ENCODE assay signal across 1 cellular context in the genomic region with DNA sequence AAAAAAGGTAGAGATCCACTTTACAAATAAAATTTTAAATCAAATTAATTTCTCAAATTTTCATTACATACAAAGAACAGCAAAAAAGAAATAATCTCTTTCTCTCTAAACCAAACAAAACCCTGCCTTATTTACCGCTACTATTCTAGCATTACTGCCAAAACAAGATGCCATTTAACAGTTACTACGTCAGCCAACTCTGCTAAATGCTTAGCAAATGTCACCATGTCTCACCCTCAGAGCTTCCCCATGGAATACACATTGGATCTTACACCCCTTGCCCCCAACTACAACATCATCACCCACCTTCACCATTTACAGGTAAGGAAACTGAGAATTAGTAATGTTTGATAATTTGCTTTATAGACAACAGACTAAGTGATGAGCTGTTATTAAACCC.
TF ChIP-seq lines count a peak whose summit lies in the region.

No MANE protein-coding gene starts in this region.

TF ChIP-seq in GM23338, 12 proteins besides CTCF, POLR2A, EP300 and RAD21 (continued from another document):
- TF ChIP-seq, protein P1, sequence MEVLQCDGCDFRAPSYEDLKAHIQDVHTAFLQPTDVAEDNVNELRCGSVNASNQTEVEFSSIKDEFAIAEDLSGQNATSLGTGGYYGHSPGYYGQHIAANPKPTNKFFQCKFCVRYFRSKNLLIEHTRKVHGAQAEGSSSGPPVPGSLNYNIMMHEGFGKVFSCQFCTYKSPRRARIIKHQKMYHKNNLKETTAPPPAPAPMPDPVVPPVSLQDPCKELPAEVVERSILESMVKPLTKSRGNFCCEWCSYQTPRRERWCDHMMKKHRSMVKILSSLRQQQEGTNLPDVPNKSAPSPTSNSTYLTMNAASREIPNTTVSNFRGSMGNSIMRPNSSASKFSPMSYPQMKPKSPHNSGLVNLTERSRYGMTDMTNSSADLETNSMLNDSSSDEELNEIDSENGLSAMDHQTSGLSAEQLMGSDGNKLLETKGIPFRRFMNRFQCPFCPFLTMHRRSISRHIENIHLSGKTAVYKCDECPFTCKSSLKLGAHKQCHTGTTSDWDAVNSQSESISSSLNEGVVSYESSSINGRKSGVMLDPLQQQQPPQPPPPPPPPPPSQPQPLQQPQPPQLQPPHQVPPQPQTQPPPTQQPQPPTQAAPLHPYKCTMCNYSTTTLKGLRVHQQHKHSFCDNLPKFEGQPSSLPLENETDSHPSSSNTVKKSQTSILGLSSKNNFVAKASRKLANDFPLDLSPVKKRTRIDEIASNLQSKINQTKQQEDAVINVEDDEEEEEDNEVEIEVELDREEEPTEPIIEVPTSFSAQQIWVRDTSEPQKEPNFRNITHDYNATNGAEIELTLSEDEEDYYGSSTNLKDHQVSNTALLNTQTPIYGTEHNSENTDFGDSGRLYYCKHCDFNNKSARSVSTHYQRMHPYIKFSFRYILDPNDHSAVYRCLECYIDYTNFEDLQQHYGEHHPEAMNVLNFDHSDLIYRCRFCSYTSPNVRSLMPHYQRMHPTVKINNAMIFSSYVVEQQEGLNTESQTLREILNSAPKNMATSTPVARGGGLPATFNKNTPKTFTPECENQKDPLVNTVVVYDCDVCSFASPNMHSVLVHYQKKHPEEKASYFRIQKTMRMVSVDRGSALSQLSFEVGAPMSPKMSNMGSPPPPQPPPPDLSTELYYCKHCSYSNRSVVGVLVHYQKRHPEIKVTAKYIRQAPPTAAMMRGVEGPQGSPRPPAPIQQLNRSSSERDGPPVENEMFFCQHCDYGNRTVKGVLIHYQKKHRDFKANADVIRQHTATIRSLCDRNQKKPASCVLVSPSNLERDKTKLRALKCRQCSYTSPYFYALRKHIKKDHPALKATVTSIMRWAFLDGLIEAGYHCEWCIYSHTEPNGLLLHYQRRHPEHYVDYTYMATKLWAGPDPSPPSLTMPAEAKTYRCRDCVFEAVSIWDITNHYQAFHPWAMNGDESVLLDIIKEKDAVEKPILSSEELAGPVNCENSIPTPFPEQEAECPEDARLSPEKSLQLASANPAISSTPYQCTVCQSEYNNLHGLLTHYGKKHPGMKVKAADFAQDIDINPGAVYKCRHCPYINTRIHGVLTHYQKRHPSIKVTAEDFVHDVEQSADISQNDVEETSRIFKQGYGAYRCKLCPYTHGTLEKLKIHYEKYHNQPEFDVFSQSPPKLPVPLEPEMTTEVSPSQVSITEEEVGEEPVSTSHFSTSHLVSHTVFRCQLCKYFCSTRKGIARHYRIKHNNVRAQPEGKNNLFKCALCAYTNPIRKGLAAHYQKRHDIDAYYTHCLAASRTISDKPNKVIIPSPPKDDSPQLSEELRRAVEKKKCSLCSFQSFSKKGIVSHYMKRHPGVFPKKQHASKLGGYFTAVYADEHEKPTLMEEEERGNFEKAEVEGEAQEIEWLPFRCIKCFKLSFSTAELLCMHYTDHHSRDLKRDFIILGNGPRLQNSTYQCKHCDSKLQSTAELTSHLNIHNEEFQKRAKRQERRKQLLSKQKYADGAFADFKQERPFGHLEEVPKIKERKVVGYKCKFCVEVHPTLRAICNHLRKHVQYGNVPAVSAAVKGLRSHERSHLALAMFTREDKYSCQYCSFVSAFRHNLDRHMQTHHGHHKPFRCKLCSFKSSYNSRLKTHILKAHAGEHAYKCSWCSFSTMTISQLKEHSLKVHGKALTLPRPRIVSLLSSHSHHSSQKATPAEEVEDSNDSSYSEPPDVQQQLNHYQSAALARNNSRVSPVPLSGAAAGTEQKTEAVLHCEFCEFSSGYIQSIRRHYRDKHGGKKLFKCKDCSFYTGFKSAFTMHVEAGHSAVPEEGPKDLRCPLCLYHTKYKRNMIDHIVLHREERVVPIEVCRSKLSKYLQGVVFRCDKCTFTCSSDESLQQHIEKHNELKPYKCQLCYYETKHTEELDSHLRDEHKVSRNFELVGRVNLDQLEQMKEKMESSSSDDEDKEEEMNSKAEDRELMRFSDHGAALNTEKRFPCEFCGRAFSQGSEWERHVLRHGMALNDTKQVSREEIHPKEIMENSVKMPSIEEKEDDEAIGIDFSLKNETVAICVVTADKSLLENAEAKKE (CRISPR knock-in tag; IDR thresholded peaks at IDR 0.05): no peak
- no peak for TF ChIP-seq POLR2AphosphoS5 (IDR thresholded peaks at IDR 0.05; ENCODE audit: low read depth)
- TF ChIP-seq EZH2phosphoT487 (IDR thresholded peaks at IDR 0.05; ENCODE audit: unreplicated experiment): no peak
- TF ChIP-seq CREB1 (CRISPR knock-in tag; IDR thresholded peaks at IDR 0.05; ENCODE audit: low read depth): no peak
- TF ChIP-seq STAT1 (IDR thresholded peaks at IDR 0.05; ENCODE audit: unreplicated experiment): no peak
- TF ChIP-seq NANOG (IDR thresholded peaks at IDR 0.05; ENCODE audit: borderline replicate concordance): no peak
- TF ChIP-seq REST (IDR thresholded peaks at IDR 0.05; ENCODE audit: unreplicated experiment): no peak
- TF ChIP-seq, protein P2, sequence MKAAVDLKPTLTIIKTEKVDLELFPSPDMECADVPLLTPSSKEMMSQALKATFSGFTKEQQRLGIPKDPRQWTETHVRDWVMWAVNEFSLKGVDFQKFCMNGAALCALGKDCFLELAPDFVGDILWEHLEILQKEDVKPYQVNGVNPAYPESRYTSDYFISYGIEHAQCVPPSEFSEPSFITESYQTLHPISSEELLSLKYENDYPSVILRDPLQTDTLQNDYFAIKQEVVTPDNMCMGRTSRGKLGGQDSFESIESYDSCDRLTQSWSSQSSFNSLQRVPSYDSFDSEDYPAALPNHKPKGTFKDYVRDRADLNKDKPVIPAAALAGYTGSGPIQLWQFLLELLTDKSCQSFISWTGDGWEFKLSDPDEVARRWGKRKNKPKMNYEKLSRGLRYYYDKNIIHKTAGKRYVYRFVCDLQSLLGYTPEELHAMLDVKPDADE (IDR thresholded peaks at IDR 0.05): no peak
- no peak for TF ChIP-seq JUNB (IDR thresholded peaks at IDR 0.05; ENCODE audit: unreplicated experiment)
- no peak for TF ChIP-seq ZNF331 (CRISPR knock-in tag; IDR thresholded peaks at IDR 0.05; ENCODE audit: low read depth)
- TF ChIP-seq EZH2 (IDR thresholded peaks at IDR 0.05; ENCODE audit: low read depth, unreplicated experiment): no peak
TF ChIP-seq in GM23338: peak in this region for 0.
